8 cellular contexts compared by ENCODE assay signal in the genomic region with DNA sequence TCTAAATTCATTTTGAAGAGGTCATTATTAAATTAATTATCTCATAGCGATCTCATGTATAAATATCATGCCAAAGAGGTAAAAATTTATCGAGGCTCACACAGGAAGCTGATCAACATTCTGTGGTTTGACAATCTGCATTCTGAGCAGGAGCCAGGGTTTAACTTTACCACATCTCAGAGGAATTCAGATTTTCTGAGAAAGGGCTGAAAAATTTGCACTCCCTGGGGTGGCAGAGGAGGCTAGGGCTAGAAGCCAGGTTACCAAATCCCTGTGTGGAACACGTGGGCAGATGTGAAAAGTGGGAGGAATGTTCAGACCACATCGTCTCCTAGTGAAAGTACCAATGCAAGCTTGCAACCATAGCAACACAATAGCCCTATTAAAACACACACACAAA.
A peak's percentile ranks its signal among the peaks of the same experiment; 100 is the strongest.
DNase-seq lines count a peak whose midpoint lies in the region; ATAC-seq and TF ChIP-seq lines count a peak whose summit lies in the region.

No MANE protein-coding gene starts in this region.

- H3K4me1 Mint-ChIP-seq in activated naive CD8-positive, alpha-beta T cell treated with anti-CD3 and anti-CD28 coated beads, Interleukin-2, amount 10 ng/mL, durations not matched to agents 7 days and 5 days = peaks cover 40% of the 10 kb centered on the region

- H3K23ac ChIP-seq in mesenchymal stem cell (ENCODE audit: low read length in 2 of 2) = no peak overlapping the region

- peak overlapping the region; percentile 35 for H3K27ac Mint-ChIP-seq in activated naive CD8-positive, alpha-beta T cell treated with anti-CD3 and anti-CD28 coated beads, Interleukin-2, amount 10 ng/mL, durations not matched to agents 7 days and 5 days

- no peaks in the 10 kb centered on the region for H3K27me3 Mint-ChIP-seq in activated naive CD8-positive, alpha-beta T cell treated with anti-CD3 and anti-CD28 coated beads, Interleukin-2, amount 10 ng/mL, durations not matched to agents 7 days and 5 days

- peaks cover 0 to 6% of the 10 kb centered on the region in 2 donors for H3K4me1 ChIP-seq in right atrium auricular region
- H3K4me1 ChIP-seq in mesenchymal stem cell (ENCODE audit: control insufficient read depth, insufficient read depth, low read depth, low read length) = peaks cover 12% of the 10 kb centered on the region

- no peak overlapping the region for H2AFZ ChIP-seq in mesenchymal stem cell (ENCODE audit: low read depth, low read length)

- no peak for DNase-seq in Right ventricle myocardium inferior (ENCODE audit: missing footprints)
- DNase-seq in right atrium auricular region (ENCODE audit: low spot score) = no peak
- DNase-seq in activated naive CD8-positive, alpha-beta T cell treated with anti-CD3 and anti-CD28 coated beads, Interleukin-2, amount 10 ng/mL, durations not matched to agents 7 days and 5 days = no peak
- DNase-seq in mesenchymal stem cell = peak; percentile 85
- DNase-seq in COLO668 (lab: John Stamatoyannopoulos, UW; ENCODE audit: unreplicated experiment) = no peak

- peak overlapping the region; percentile 88 for H3K9ac ChIP-seq in mesenchymal stem cell (ENCODE audit: low read length)

- H2BK120ac ChIP-seq in mesenchymal stem cell (ENCODE audit: low read depth, low read length) = no peak overlapping the region

- H3K79me1 ChIP-seq in mesenchymal stem cell (replicated peaks; ENCODE audit: low read length, poor library complexity, severe bottlenecking) = no peaks in the 10 kb centered on the region

- peak overlapping the region; percentile 31 for H3K4me3 Mint-ChIP-seq in activated naive CD8-positive, alpha-beta T cell treated with anti-CD3 and anti-CD28 coated beads, Interleukin-2, amount 10 ng/mL, durations not matched to agents 7 days and 5 days

- H3K36me3 ChIP-seq in right atrium auricular region = no peaks in the 10 kb centered on the region
- H3K36me3 ChIP-seq in mesenchymal stem cell (ENCODE audit: control insufficient read depth in 1 of 2, insufficient read depth in 2 of 2, low read depth in 1 of 2, low read length in 2 of 2) = no peaks in the 10 kb centered on the region

- H2AK5ac ChIP-seq in mesenchymal stem cell (ENCODE audit: low read length, severe bottlenecking) = no peak overlapping the region

- H2BK5ac ChIP-seq in mesenchymal stem cell (ENCODE audit: low read depth, low read length, poor library complexity, severe bottlenecking) = no peak overlapping the region

- no peak overlapping the region for H3K4me3 ChIP-seq in right atrium auricular region
- no peak overlapping the region for H3K4me3 ChIP-seq in mesenchymal stem cell (ENCODE audit: insufficient read depth in 1 of 2, low read depth in 1 of 2, low read length in 2 of 2)

- H3K4ac ChIP-seq in mesenchymal stem cell (ENCODE audit: low read depth in 1 of 2, low read length in 2 of 2) = no peak overlapping the region

- POLR2A ChIA-PET in activated naive CD8-positive, alpha-beta T cell treated with anti-CD3 and anti-CD28 coated beads, Interleukin-2, amount 10 ng/mL, durations not matched to agents 7 days and 5 days (lab: Charles Lee) = interaction anchor here (1.2 to 1.5 kb wide), 3 partner anchors 63 to 84 kb away, joined by 3 to 4 read pairs (median 3); no protein-coding TSS in a partner anchor

- no peak overlapping the region for H2BK12ac ChIP-seq in mesenchymal stem cell (ENCODE audit: low read length in 2 of 2)

- intact Hi-C loops in Right ventricle myocardium inferior (cut with DNase I) = no loop called here

- H3K14ac ChIP-seq in mesenchymal stem cell (ENCODE audit: low read length in 2 of 2) = no peak overlapping the region

- ATAC-seq in Right ventricle myocardium inferior (peak; percentile 85), HG03159 (IDR thresholded peaks at IDR 0.05; ENCODE audit: unreplicated experiment) (no peak), GM21786 (IDR thresholded peaks at IDR 0.05; ENCODE audit: unreplicated experiment) (no peak), HG03457 (IDR thresholded peaks at IDR 0.05; ENCODE audit: unreplicated experiment) (no peak)
- ATAC-seq in activated naive CD8-positive, alpha-beta T cell treated with anti-CD3 and anti-CD28 coated beads, Interleukin-2, amount 10 ng/mL, durations not matched to agents 7 days and 5 days (ENCODE audit: low read depth) = peak; percentile 46

- H3K36me3 Mint-ChIP-seq in activated naive CD8-positive, alpha-beta T cell treated with anti-CD3 and anti-CD28 coated beads, Interleukin-2, amount 10 ng/mL, durations not matched to agents 7 days and 5 days = peaks cover 22% of the 10 kb centered on the region

- H3K27ac ChIP-seq in right atrium auricular region (peak overlapping the region in 1 of 2 donors; percentile 35), mesenchymal stem cell (ENCODE audit: low read length, poor library complexity, severe bottlenecking) (peak overlapping the region; percentile 73)

- WGBS in mesenchymal stem cell = 51% methylated on average over 3 of the region's 4 CpGs

- no peak overlapping the region for H2BK15ac ChIP-seq in mesenchymal stem cell (ENCODE audit: low read depth, poor library complexity, severe bottlenecking)

- H3K4me2 ChIP-seq in mesenchymal stem cell (ENCODE audit: low read length, poor library complexity, severe bottlenecking) = no peak overlapping the region

- peaks cover 16% of the 10 kb centered on the region for H3K9me3 Mint-ChIP-seq in activated naive CD8-positive, alpha-beta T cell treated with anti-CD3 and anti-CD28 coated beads, Interleukin-2, amount 10 ng/mL, durations not matched to agents 7 days and 5 days

- H4K91ac ChIP-seq in mesenchymal stem cell (ENCODE audit: low read length) = no peak overlapping the region

- no peak overlapping the region for H3K18ac ChIP-seq in mesenchymal stem cell (ENCODE audit: low read depth in 1 of 2, low read length in 2 of 2)

- TF ChIP-seq CTCF in right atrium auricular region (IDR thresholded peaks at IDR 0.05) = no peak

- H3K27me3 ChIP-seq in right atrium auricular region (no peaks in the 10 kb centered on the region), mesenchymal stem cell (ENCODE audit: control insufficient read depth in 1 of 2, insufficient read depth in 1 of 2, low read length in 2 of 2) (no peaks in the 10 kb centered on the region)

- H4K8ac ChIP-seq in mesenchymal stem cell (ENCODE audit: low read length) = no peak overlapping the region

- H3K9me3 ChIP-seq in right atrium auricular region (peaks cover 0 to 28% of the 10 kb centered on the region in 2 donors), mesenchymal stem cell (ENCODE audit: control insufficient read depth, low read length) (peaks cover 4% of the 10 kb centered on the region)

Comparison
In these comparisons a context has a peak if more than half of its experiments do, and no peak if none do; other contexts are left out.
1. ATAC-seq: peak in Right ventricle myocardium inferior (single experiment) and activated naive CD8-positive, alpha-beta T cell treated with anti-CD3 and anti-CD28 coated beads, Interleukin-2, amount 10 ng/mL, durations not matched to agents 7 days and 5 days (single experiment); none in HG03159 (single experiment), GM21786 (single experiment) and HG03457 (single experiment).